ENCODE assay signal across 2 cellular contexts in the genomic region with DNA sequence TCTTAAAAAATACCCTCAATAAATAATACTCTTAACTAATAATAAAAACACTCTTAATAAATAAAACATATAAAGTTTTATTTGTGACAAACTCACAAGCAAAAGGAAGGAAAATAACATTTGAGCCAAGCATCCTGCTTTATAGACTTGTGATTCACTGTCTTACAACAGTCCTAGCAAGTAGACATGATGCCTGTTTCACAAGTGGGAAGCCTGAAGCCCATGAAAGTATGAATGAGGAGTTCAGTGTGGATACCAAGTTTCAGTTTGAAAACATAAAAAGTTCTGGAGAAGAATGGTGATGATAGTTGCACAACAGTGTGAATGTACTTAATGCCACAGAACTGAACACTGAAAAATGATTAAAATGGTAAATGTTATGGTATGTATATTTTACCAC.
TF ChIP-seq lines count a peak whose summit lies in the region.

No MANE protein-coding gene starts in this region.

TF ChIP-seq in GM23338, 12 proteins besides CTCF, POLR2A, EP300 and RAD21:
- TF ChIP-seq POLR2AphosphoS5 (IDR thresholded peaks at IDR 0.05; ENCODE audit: low read depth): no peak
- no peak for TF ChIP-seq NANOG (IDR thresholded peaks at IDR 0.05; ENCODE audit: borderline replicate concordance)
- TF ChIP-seq, protein P1, sequence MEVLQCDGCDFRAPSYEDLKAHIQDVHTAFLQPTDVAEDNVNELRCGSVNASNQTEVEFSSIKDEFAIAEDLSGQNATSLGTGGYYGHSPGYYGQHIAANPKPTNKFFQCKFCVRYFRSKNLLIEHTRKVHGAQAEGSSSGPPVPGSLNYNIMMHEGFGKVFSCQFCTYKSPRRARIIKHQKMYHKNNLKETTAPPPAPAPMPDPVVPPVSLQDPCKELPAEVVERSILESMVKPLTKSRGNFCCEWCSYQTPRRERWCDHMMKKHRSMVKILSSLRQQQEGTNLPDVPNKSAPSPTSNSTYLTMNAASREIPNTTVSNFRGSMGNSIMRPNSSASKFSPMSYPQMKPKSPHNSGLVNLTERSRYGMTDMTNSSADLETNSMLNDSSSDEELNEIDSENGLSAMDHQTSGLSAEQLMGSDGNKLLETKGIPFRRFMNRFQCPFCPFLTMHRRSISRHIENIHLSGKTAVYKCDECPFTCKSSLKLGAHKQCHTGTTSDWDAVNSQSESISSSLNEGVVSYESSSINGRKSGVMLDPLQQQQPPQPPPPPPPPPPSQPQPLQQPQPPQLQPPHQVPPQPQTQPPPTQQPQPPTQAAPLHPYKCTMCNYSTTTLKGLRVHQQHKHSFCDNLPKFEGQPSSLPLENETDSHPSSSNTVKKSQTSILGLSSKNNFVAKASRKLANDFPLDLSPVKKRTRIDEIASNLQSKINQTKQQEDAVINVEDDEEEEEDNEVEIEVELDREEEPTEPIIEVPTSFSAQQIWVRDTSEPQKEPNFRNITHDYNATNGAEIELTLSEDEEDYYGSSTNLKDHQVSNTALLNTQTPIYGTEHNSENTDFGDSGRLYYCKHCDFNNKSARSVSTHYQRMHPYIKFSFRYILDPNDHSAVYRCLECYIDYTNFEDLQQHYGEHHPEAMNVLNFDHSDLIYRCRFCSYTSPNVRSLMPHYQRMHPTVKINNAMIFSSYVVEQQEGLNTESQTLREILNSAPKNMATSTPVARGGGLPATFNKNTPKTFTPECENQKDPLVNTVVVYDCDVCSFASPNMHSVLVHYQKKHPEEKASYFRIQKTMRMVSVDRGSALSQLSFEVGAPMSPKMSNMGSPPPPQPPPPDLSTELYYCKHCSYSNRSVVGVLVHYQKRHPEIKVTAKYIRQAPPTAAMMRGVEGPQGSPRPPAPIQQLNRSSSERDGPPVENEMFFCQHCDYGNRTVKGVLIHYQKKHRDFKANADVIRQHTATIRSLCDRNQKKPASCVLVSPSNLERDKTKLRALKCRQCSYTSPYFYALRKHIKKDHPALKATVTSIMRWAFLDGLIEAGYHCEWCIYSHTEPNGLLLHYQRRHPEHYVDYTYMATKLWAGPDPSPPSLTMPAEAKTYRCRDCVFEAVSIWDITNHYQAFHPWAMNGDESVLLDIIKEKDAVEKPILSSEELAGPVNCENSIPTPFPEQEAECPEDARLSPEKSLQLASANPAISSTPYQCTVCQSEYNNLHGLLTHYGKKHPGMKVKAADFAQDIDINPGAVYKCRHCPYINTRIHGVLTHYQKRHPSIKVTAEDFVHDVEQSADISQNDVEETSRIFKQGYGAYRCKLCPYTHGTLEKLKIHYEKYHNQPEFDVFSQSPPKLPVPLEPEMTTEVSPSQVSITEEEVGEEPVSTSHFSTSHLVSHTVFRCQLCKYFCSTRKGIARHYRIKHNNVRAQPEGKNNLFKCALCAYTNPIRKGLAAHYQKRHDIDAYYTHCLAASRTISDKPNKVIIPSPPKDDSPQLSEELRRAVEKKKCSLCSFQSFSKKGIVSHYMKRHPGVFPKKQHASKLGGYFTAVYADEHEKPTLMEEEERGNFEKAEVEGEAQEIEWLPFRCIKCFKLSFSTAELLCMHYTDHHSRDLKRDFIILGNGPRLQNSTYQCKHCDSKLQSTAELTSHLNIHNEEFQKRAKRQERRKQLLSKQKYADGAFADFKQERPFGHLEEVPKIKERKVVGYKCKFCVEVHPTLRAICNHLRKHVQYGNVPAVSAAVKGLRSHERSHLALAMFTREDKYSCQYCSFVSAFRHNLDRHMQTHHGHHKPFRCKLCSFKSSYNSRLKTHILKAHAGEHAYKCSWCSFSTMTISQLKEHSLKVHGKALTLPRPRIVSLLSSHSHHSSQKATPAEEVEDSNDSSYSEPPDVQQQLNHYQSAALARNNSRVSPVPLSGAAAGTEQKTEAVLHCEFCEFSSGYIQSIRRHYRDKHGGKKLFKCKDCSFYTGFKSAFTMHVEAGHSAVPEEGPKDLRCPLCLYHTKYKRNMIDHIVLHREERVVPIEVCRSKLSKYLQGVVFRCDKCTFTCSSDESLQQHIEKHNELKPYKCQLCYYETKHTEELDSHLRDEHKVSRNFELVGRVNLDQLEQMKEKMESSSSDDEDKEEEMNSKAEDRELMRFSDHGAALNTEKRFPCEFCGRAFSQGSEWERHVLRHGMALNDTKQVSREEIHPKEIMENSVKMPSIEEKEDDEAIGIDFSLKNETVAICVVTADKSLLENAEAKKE (CRISPR knock-in tag; IDR thresholded peaks at IDR 0.05): no peak
- no peak for TF ChIP-seq ZNF114 (CRISPR knock-in tag; IDR thresholded peaks at IDR 0.05)
- no peak for TF ChIP-seq ZNF331 (CRISPR knock-in tag; IDR thresholded peaks at IDR 0.05; ENCODE audit: low read depth)
- no peak for TF ChIP-seq JUNB (IDR thresholded peaks at IDR 0.05; ENCODE audit: unreplicated experiment)
- TF ChIP-seq EZH2phosphoT487 (IDR thresholded peaks at IDR 0.05; ENCODE audit: unreplicated experiment): no peak

TF ChIP-seq in K562, 482 proteins besides CTCF, POLR2A, EP300 and RAD21:
- TF ChIP-seq ZNF133 (CRISPR knock-in tag; IDR thresholded peaks at IDR 0.05) (no peak), CHD2 (IDR thresholded peaks at IDR 0.05; ENCODE audit: low read depth, low read length) (no peak), CEBPB (tag; IDR thresholded peaks at IDR 0.05) (peak; percentile 24; the same call in 1 of the 2 replicates), ZNF140 (CRISPR knock-in tag; IDR thresholded peaks at IDR 0.05) (no peak)
- TF ChIP-seq, protein P2, sequence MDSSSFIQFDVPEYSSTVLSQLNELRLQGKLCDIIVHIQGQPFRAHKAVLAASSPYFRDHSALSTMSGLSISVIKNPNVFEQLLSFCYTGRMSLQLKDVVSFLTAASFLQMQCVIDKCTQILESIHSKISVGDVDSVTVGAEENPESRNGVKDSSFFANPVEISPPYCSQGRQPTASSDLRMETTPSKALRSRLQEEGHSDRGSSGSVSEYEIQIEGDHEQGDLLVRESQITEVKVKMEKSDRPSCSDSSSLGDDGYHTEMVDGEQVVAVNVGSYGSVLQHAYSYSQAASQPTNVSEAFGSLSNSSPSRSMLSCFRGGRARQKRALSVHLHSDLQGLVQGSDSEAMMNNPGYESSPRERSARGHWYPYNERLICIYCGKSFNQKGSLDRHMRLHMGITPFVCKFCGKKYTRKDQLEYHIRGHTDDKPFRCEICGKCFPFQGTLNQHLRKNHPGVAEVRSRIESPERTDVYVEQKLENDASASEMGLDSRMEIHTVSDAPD (CRISPR knock-in tag; IDR thresholded peaks at IDR 0.05): no peak
TF ChIP-seq in K562: peak in this region for 1.
